Comparison of ENCODE assay signal across 30 cellular contexts in the genomic region with DNA sequence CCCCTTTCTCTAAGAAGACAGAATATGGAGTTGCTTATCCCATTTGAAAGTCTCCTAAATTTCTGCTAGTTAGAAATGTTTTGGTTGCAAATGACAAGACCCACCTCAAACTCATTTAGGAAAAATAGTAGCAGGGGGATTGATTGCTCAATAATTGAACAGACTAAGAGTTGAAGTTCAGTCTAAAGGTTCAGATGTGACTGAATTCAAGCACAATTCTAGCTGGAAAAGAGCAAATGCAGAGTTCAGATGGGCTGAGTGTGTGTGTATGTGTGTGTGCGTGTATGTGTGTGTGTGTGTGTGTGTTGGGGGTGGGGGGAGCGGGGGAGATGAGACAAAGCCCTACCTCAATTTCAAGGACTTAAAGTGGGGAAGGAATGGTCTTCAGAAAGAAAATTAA. TPM values are rescaled to one million over a fixed set of nuclear protein-coding genes. Genes with fewer than 3 reads are reported as not detected.
"Had no signal": no experiment of that assay in that cellular context is flagged by ENCODE, and none has a peak within 500 bp of the region (broad histone marks: within the 10 kb centered on the region; RNA-seq: fewer than 3 reads in every experiment).

No MANE protein-coding gene starts in this region.

- H3K4me1 Mint-ChIP-seq: activated T-helper 17 cell treated with anti-CD3 and anti-CD28 coated beads, Interleukin-2, amount 50 U/mL, for 72 hours had no signal

- H3K27ac Mint-ChIP-seq: activated CD4-positive, alpha-beta T cell treated with anti-CD3 and anti-CD28 coated beads, Interleukin-2, amount 10 ng/mL, durations not matched to agents 24 days and 14 days; activated CD8-positive, alpha-beta T cell treated with anti-CD3 and anti-CD28 coated beads for 36 hours; activated naive CD4-positive, alpha-beta T cell treated with anti-CD3 and anti-CD28 coated beads, Interleukin-2, amount 50 U/mL, for 24 hours; activated naive CD8-positive, alpha-beta T cell treated with anti-CD3 and anti-CD28 coated beads, Interleukin-2, amount 10 ng/mL, durations not matched to agents 7 days and 5 days; activated T-cell treated with anti-CD3 and anti-CD28 coated beads, Interleukin-2, amount 50 U/mL, for 72 hours; activated T-helper 17 cell treated with anti-CD3 and anti-CD28 coated beads, Interleukin-2, amount 50 U/mL, for 72 hours had no signal

- DNase-seq: activated CD4-positive, alpha-beta T cell treated with anti-CD3 and anti-CD28 coated beads, Interleukin-2, amount 10 ng/mL, durations not matched to agents 24 days and 14 days; activated CD4-positive, alpha-beta T cell treated with anti-CD3 and anti-CD28 coated beads, Interleukin-2, amount 50 U/mL, for 4 hours; activated CD8-positive, alpha-beta T cell treated with anti-CD3 and anti-CD28 coated beads for 36 hours; activated effector memory CD4-positive, alpha-beta T cell treated with anti-CD3 and anti-CD28 coated beads, Interleukin-2, amount 50 U/mL, for 16 hours; activated naive CD4-positive, alpha-beta T cell; activated naive CD8-positive, alpha-beta T cell treated with anti-CD3 and anti-CD28 coated beads, Interleukin-2, amount 10 ng/mL, durations not matched to agents 7 days and 5 days; activated T-cell treated with anti-CD3 and anti-CD28 coated beads, Interleukin-2, amount 50 U/mL, for 1 hour; activated T-cell treated with anti-CD3 and anti-CD28 coated beads, Interleukin-2, amount 50 U/mL, for 72 hours; amygdala; NCI-H1048; NCI-H1105 treated with DMSO at 0.1 percent for 48 hours; NCI-H1436; NCI-H1694; NCI-H1930; NCI-H2081 treated with DMSO at 0.1 percent for 48 hours; NCI-H345; NCI-H524 treated with DMSO at 0.1 percent for 48 hours; SHP77 treated with DMSO at 0.1 percent for 48 hours; SW 1271; T-helper 1 cell; T-helper 2 cell; T-helper 9 cell had no signal

- H3K4me1 ChIP-seq: ascending aorta, SJSA1 had no signal

- H3K27ac ChIP-seq: ascending aorta, cardiac muscle cell, SJSA1 had no signal

- H3K27me3 Mint-ChIP-seq: activated naive CD4-positive, alpha-beta T cell treated with anti-CD3 and anti-CD28 coated beads, Interleukin-2, amount 50 U/mL, for 24 hours had no signal

- H3K36me3 Mint-ChIP-seq: activated naive CD4-positive, alpha-beta T cell treated with anti-CD3 and anti-CD28 coated beads, Interleukin-2, amount 50 U/mL, for 24 hours; activated naive CD8-positive, alpha-beta T cell treated with anti-CD3 and anti-CD28 coated beads, Interleukin-2, amount 10 ng/mL, durations not matched to agents 7 days and 5 days had no signal

- H3K27me3 ChIP-seq: ascending aorta, cardiac muscle cell, SJSA1 had no signal

- H3K9me3 Mint-ChIP-seq: activated CD4-positive, alpha-beta T cell treated with anti-CD3 and anti-CD28 coated beads, Interleukin-2, amount 10 ng/mL, durations not matched to agents 24 days and 14 days; activated CD8-positive, alpha-beta T cell treated with anti-CD3 and anti-CD28 coated beads for 36 hours; activated naive CD4-positive, alpha-beta T cell treated with anti-CD3 and anti-CD28 coated beads, Interleukin-2, amount 50 U/mL, for 24 hours; activated naive CD8-positive, alpha-beta T cell treated with anti-CD3 and anti-CD28 coated beads, Interleukin-2, amount 10 ng/mL, durations not matched to agents 7 days and 5 days; activated T-cell treated with anti-CD3 and anti-CD28 coated beads, Interleukin-2, amount 50 U/mL, for 72 hours; activated T-helper 17 cell treated with anti-CD3 and anti-CD28 coated beads, Interleukin-2, amount 50 U/mL, for 72 hours; central memory CD8-positive, alpha-beta T cell had no signal

- ATAC-seq: activated CD8-positive, alpha-beta T cell treated with anti-CD3 and anti-CD28 coated beads for 36 hours; activated T-cell treated with anti-CD3 and anti-CD28 coated beads, Interleukin-2, amount 50 U/mL, for 72 hours; activated T-helper 17 cell treated with anti-CD3 and anti-CD28 coated beads, Interleukin-2, amount 50 U/mL, for 72 hours; Panc1 had no signal

- H3K9me3 ChIP-seq: ascending aorta, SJSA1 had no signal

- H3K36me3 ChIP-seq: ascending aorta, cardiac muscle cell, SJSA1 had no signal

- H3K4me3 Mint-ChIP-seq: activated CD4-positive, alpha-beta T cell treated with anti-CD3 and anti-CD28 coated beads, Interleukin-2, amount 10 ng/mL, durations not matched to agents 24 days and 14 days; activated CD8-positive, alpha-beta T cell treated with anti-CD3 and anti-CD28 coated beads for 36 hours; activated naive CD4-positive, alpha-beta T cell treated with anti-CD3 and anti-CD28 coated beads, Interleukin-2, amount 50 U/mL, for 24 hours; activated naive CD8-positive, alpha-beta T cell treated with anti-CD3 and anti-CD28 coated beads, Interleukin-2, amount 10 ng/mL, durations not matched to agents 7 days and 5 days; activated T-cell treated with anti-CD3 and anti-CD28 coated beads, Interleukin-2, amount 50 U/mL, for 72 hours; activated T-helper 17 cell treated with anti-CD3 and anti-CD28 coated beads, Interleukin-2, amount 50 U/mL, for 72 hours; central memory CD8-positive, alpha-beta T cell had no signal

- H3K4me3 ChIP-seq: ascending aorta, cardiac muscle cell, SJSA1 had no signal

RNA-seq across cellular contexts. Expression of gene SH3D19, which starts 35.7 kb away (rescaled TPM):
- total RNA-seq: activated CD4-positive, alpha-beta T cell treated with anti-CD3 and anti-CD28 coated beads, Interleukin-2, amount 10 ng/mL, durations not matched to agents 24 days and 14 days; activated CD8-positive, alpha-beta memory T cell treated with anti-CD3 and anti-CD28 coated beads for 36 hours; activated CD8-positive, alpha-beta T cell treated with anti-CD3 and anti-CD28 coated beads for 36 hours; activated naive CD8-positive, alpha-beta T cell treated with anti-CD3 and anti-CD28 coated beads, Interleukin-2, amount 10 ng/mL, durations not matched to agents 7 days and 5 days had no signal

RNA-seq across cellular contexts. Expression of gene FHIP1A, which starts 47.9 kb away (rescaled TPM):
- total RNA-seq: activated CD4-positive, alpha-beta T cell treated with anti-CD3 and anti-CD28 coated beads, Interleukin-2, amount 10 ng/mL, durations not matched to agents 24 days and 14 days; activated CD8-positive, alpha-beta memory T cell treated with anti-CD3 and anti-CD28 coated beads for 36 hours; ascending aorta had no signal
